ENCODE assay signal across 8 cellular contexts in the genomic region with DNA sequence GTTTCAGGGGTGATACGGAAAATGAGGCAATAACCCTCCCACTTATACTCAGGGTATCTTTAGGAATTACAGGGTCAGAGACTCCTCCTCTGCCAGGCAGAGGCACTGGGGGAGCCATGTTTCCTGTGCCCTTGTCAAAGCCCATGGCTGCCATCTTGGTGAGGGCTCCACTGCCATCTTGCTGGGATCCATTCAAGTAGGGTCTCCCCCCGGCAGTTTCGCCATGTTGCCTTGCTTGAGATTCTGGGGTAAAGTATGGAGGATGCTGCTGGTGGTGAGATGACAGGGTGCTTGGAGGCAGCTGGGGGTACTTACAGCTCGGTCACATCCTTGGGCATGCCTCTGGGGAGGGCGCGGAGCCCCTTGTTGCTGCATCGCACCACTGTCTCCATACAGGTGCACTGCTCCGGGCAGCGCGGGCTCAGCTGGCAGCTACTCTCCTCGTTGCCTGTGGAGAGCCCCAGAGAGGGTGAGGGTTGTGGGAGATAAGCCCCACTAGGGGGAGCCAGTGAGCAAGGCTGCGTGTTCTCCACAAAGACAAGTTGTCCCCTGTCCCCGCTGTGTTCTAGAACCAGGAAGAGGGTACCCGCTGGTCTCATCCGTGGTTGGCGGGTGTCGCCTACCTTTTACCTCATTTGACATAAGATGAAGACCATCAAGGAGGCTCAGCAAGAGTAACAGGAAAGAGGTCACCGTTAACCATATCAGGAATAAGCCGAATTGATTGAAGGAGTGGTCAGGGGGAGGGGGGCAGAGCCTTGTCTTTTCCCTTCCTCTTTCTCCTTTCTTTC.
DNase-seq lines count a peak whose midpoint lies in the region; ATAC-seq and TF ChIP-seq lines count a peak whose summit lies in the region.

No MANE protein-coding gene starts in this region.

- H3K9me3 ChIP-seq in HEK293 (ENCODE audit: control insufficient read depth, insufficient read depth, low read depth, low read length) = no peaks in the 10 kb centered on the region

- POLR2A ChIA-PET in HEK293 (lab: Yijun Ruan, JAX) = no interaction called here

- TF ChIP-seq CTCF in GM06990 (IDR thresholded peaks at IDR 0.05; ENCODE audit: insufficient read depth, low read length, poor library complexity, severe bottlenecking) (peak; percentile 93), HEK293 (tag by site-specific recombination; IDR thresholded peaks at IDR 0.05) (peak; percentile 77)

- no peak overlapping the region for H3K4me3 Mint-ChIP-seq in activated T-cell treated with anti-CD3 and anti-CD28 coated beads, Interleukin-2, amount 50 U/mL, for 4 hours

- no peaks in the 10 kb centered on the region for H3K4me1 ChIP-seq in HEK293 (ENCODE audit: control insufficient read depth, insufficient read depth, low read length)

- H3K27me3 Mint-ChIP-seq in activated T-cell treated with anti-CD3 and anti-CD28 coated beads, Interleukin-2, amount 50 U/mL, for 4 hours (ENCODE audit: low read depth) = no peaks in the 10 kb centered on the region

- CTCF ChIA-PET in HEK293 (lab: Yijun Ruan, JAX) = interaction anchor here (0.6 to 2.0 kb wide), 20 partner anchors 9 to 217 kb away, joined by 3 to 12 read pairs (median 3); no protein-coding TSS in a partner anchor

- intact Hi-C loops in left ventricle myocardium superior (cut with micrococcal nuclease) = no loop called here

- peak; percentile 43 to 63 for ATAC-seq in activated T-cell treated with anti-CD3 and anti-CD28 coated beads, Interleukin-2, amount 50 U/mL, for 4 hours
- ATAC-seq in left ventricle myocardium superior = peak; percentile 84
- no peak for ATAC-seq in HG02623 (IDR thresholded peaks at IDR 0.05; ENCODE audit: unreplicated experiment)

- no peak overlapping the region for H3K27ac ChIP-seq in HEK293 (ENCODE audit: extremely low read depth, low read depth, low read length)

- no peaks in the 10 kb centered on the region for H3K27me3 ChIP-seq in GM06990 (replicated peaks; ENCODE audit: control insufficient read depth, insufficient read depth, low read length)

- H3K36me3 Mint-ChIP-seq in activated T-cell treated with anti-CD3 and anti-CD28 coated beads, Interleukin-2, amount 50 U/mL, for 4 hours (ENCODE audit: insufficient read depth) = no peaks in the 10 kb centered on the region

- peak; percentile 28 for DNase-seq in GM06990 (ENCODE audit: extremely low read depth, insufficient read length)
- peak; percentile 6 for DNase-seq in NCI-H2029 treated with DMSO at 0.1 percent for 48 hours (lab: John Stamatoyannopoulos, UW)
- no peak for DNase-seq in activated T-cell treated with anti-CD3 and anti-CD28 coated beads, Interleukin-2, amount 50 U/mL, for 4 hours
- peak; percentile 58 for DNase-seq in left ventricle myocardium superior
- peak in 3 of 4 experiments; percentile 14 to 41 (median 28) for DNase-seq in stimulated activated CD4-positive, alpha-beta T cell treated with anti-CD3 and anti-CD28 coated beads, Interleukin-1b, Interleukin-23, amount 100 ng/mL, for 24 hours (ENCODE audit: low read depth in 4 of 4, low spot score in 1 of 4)
- no peak for DNase-seq in effector CD8-positive, alpha-beta T cell (lab: John Stamatoyannopoulos, UW)

- H3K9me3 Mint-ChIP-seq in activated T-cell treated with anti-CD3 and anti-CD28 coated beads, Interleukin-2, amount 50 U/mL, for 4 hours = no peaks in the 10 kb centered on the region

- H3K4me3 ChIP-seq in GM06990 (replicated peaks; ENCODE audit: low read depth, low read length) (no peak overlapping the region), HEK293 (ENCODE audit: low read depth, low read length) (no peak overlapping the region)

- H3K4me1 Mint-ChIP-seq in activated T-cell treated with anti-CD3 and anti-CD28 coated beads, Interleukin-2, amount 50 U/mL, for 4 hours (ENCODE audit: low read depth) = no peaks in the 10 kb centered on the region

- H3K36me3 ChIP-seq in GM06990 (ENCODE audit: control insufficient read depth, insufficient read depth, low read length) = no peaks in the 10 kb centered on the region
- no peaks in the 10 kb centered on the region; a peak in 1 of 3 replicates for H3K36me3 ChIP-seq in HEK293 (ENCODE audit: control insufficient read depth in 2 of 2, insufficient read depth in 1 of 2, low read length in 2 of 2)

TF ChIP-seq in HEK293, 187 proteins besides CTCF, POLR2A, EP300 and RAD21 (continues in another document):
- no peak for TF ChIP-seq KLF9 (tag by site-specific recombination; IDR thresholded peaks at IDR 0.05; ENCODE audit: low read depth)
- TF ChIP-seq ZNF843 (tag by site-specific recombination; IDR thresholded peaks at IDR 0.05) = no peak
- no peak for TF ChIP-seq IKZF3 (tag by site-specific recombination; IDR thresholded peaks at IDR 0.05)
- peak; percentile 40; the same call in 1 of the 2 replicates for TF ChIP-seq ZIC2 (tag by site-specific recombination; IDR thresholded peaks at IDR 0.05)
- TF ChIP-seq ZNF529 (tag by site-specific recombination; IDR thresholded peaks at IDR 0.05; ENCODE audit: insufficient replicate concordance) = no peak
- no peak for TF ChIP-seq PRDM2 (tag by site-specific recombination; IDR thresholded peaks at IDR 0.05; ENCODE audit: borderline replicate concordance)
- TF ChIP-seq ZNF449 (tag by site-specific recombination; IDR thresholded peaks at IDR 0.05) = no peak
- no peak for TF ChIP-seq ZEB2 (tag by site-specific recombination; IDR thresholded peaks at IDR 0.05)
- TF ChIP-seq ZBTB17 (tag by site-specific recombination; IDR thresholded peaks at IDR 0.05) = peak; percentile 34; the same call in 1 of the 2 replicates
- no peak for TF ChIP-seq ZNF211 (tag by site-specific recombination; IDR thresholded peaks at IDR 0.05; ENCODE audit: low read depth)
- TF ChIP-seq ZFP3 (tag by site-specific recombination; IDR thresholded peaks at IDR 0.05; ENCODE audit: low read depth) = no peak
- TF ChIP-seq ZNF521 (tag by site-specific recombination; IDR thresholded peaks at IDR 0.05) = no peak
- TF ChIP-seq, protein P1, sequence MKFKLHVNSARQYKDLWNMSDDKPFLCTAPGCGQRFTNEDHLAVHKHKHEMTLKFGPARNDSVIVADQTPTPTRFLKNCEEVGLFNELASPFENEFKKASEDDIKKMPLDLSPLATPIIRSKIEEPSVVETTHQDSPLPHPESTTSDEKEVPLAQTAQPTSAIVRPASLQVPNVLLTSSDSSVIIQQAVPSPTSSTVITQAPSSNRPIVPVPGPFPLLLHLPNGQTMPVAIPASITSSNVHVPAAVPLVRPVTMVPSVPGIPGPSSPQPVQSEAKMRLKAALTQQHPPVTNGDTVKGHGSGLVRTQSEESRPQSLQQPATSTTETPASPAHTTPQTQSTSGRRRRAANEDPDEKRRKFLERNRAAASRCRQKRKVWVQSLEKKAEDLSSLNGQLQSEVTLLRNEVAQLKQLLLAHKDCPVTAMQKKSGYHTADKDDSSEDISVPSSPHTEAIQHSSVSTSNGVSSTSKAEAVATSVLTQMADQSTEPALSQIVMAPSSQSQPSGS (tag by site-specific recombination; IDR thresholded peaks at IDR 0.05; ENCODE audit: low read depth) = no peak
- no peak for TF ChIP-seq ZNF670 (tag by site-specific recombination; IDR thresholded peaks at IDR 0.05; ENCODE audit: low read depth)

Comparison
In these comparisons a context has a peak if more than half of its experiments do, and no peak if none do; other contexts are left out.
1. DNase-seq: peak in GM06990 (single experiment), NCI-H2029 treated with DMSO at 0.1 percent for 48 hours (single experiment), left ventricle myocardium superior (single experiment) and stimulated activated CD4-positive, alpha-beta T cell treated with anti-CD3 and anti-CD28 coated beads, Interleukin-1b, Interleukin-23, amount 100 ng/mL, for 24 hours (3 of 4); none in activated T-cell treated with anti-CD3 and anti-CD28 coated beads, Interleukin-2, amount 50 U/mL, for 4 hours (single experiment) and effector CD8-positive, alpha-beta T cell (single experiment).